Comparison of ENCODE assay signal across 27 cellular contexts in the genomic region with DNA sequence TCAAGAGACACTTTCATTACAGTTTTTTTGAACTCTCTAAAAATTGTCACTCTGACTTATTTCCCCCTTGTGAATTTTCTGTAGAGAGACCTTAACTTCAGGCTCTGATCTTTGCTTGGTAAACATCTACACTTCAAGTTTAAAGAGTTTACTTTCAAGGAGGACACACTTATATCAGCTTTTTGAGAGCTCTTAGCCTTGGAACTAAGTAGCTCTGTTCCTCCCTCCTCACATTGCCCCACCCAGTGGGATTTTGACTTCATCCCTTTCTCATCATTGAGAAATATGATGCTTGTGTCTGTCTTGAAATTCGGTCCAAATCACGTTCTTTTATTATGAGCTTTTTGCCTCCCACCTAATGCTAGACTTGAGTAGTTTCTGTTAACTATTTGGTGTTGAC.
"Had no signal": no experiment of that assay in that cellular context is flagged by ENCODE, and none has a peak within 500 bp of the region (broad histone marks: within the 10 kb centered on the region; RNA-seq: fewer than 3 reads in every experiment).

No MANE protein-coding gene starts in this region.

- H3K27me3 ChIP-seq: adrenal gland, ascending aorta, breast epithelium, cardiac muscle cell, colonic mucosa had no signal

- H3K4me1 ChIP-seq: adrenal gland, ascending aorta, breast epithelium, colonic mucosa had no signal

- ATAC-seq: activated CD4-positive, alpha-beta T cell treated with anti-CD3 and anti-CD28 coated beads for 36 hours; activated CD8-positive, alpha-beta memory T cell treated with anti-CD3 and anti-CD28 coated beads, Interleukin-2, amount 10 ng/mL, durations not matched to agents 7 days and 5 days; activated CD8-positive, alpha-beta T cell treated with anti-CD3 and anti-CD28 coated beads, Interleukin-2, amount 10 ng/mL, durations not matched to agents 7 days and 5 days; activated naive CD8-positive, alpha-beta T cell treated with anti-CD3 and anti-CD28 coated beads, Interleukin-2, amount 50 U/mL, for 24 hours; esophagus mucosa had no signal

- DNase-seq: activated CD4-positive, alpha-beta memory T cell treated with anti-CD3 and anti-CD28 coated beads for 36 hours; activated CD4-positive, alpha-beta T cell treated with anti-CD3 and anti-CD28 coated beads for 36 hours; activated CD4-positive, alpha-beta T cell treated with anti-CD3 and anti-CD28 coated beads, Interleukin-2, amount 10 ng/mL, durations not matched to agents 24 days and 14 days; activated CD4-positive, CD25-positive, alpha-beta regulatory T cell; activated CD4-positive, CD25-positive, alpha-beta regulatory T cell treated with anti-CD3 and anti-CD28 coated beads, Interleukin-2, amount 50 U/mL, for 72 hours; activated CD8-positive, alpha-beta memory T cell treated with anti-CD3 and anti-CD28 coated beads, Interleukin-2, amount 10 ng/mL, durations not matched to agents 7 days and 5 days; activated CD8-positive, alpha-beta memory T cell treated with anti-CD3 and anti-CD28 coated beads, Interleukin-2, amount 50 U/mL, for 4 hours; activated CD8-positive, alpha-beta T cell treated with anti-CD3 and anti-CD28 coated beads, Interleukin-2, amount 10 ng/mL, durations not matched to agents 7 days and 5 days; activated effector memory CD4-positive, alpha-beta T cell treated with anti-CD3 and anti-CD28 coated beads, Interleukin-2, amount 50 U/mL, for 16 hours; activated naive CD4-positive, alpha-beta T cell treated with anti-CD3 and anti-CD28 coated beads for 36 hours; activated naive CD8-positive, alpha-beta T cell treated with anti-CD3 and anti-CD28 coated beads for 36 hours; activated naive CD8-positive, alpha-beta T cell treated with anti-CD3 and anti-CD28 coated beads, Interleukin-2, amount 50 U/mL, for 24 hours; activated T-cell treated with anti-CD3 and anti-CD28 coated beads, Interleukin-2, amount 50 U/mL, for 1 hour; activated T-cell treated with anti-CD3 and anti-CD28 coated beads, Interleukin-2, amount 50 U/mL, for 48 hours; adrenal gland; central memory CD4-positive, alpha-beta T cell; cerebellar nuclear complex; colonic mucosa; effector memory CD4-positive, alpha-beta T cell; endodermal cell; foreskin fibroblast; T-helper 2 cell had no signal

- H3K36me3 ChIP-seq: adrenal gland, ascending aorta, breast epithelium, cardiac muscle cell, colonic mucosa had no signal

- FAIRE-seq: frontal cortex had no signal

- H3K9me3 ChIP-seq: adrenal gland, ascending aorta, breast epithelium, colonic mucosa had no signal

- H3K27ac ChIP-seq: adrenal gland, ascending aorta, cardiac muscle cell, colonic mucosa had no signal

- H3K4me3 ChIP-seq: adrenal gland, ascending aorta, breast epithelium, cardiac muscle cell, colonic mucosa had no signal
